In the genomic region with DNA sequence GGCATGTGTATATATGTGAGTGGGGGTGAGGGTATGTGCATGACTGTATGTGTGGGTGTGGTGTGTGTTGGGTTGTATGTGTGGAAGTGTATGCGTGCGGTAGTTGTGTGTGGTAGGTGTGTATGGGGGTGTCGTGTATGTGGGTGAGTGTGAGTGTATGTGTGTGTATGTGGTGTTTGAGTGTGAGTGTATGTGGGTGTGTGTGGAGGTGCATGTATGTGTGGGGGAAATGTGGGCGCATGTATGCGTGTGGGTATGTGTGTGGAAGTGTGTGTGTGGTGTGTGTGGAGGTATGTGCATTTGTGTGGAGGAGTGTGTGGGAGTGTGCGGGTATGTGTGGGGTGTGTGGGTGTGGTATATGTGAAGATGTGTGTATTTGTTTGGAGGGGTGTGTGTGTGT, we compare ENCODE assay signal across 1 cellular context.
TF ChIP-seq lines count a peak whose summit lies in the region.

No MANE protein-coding gene starts in this region.

TF ChIP-seq in IMR-90, 13 proteins besides CTCF, POLR2A, EP300 and RAD21:
- TF ChIP-seq CHD1 (IDR thresholded peaks at IDR 0.05; ENCODE audit: low read depth, low read length) (no peak), MXI1 (IDR thresholded peaks at IDR 0.05; ENCODE audit: borderline replicate concordance, low read depth, low read length) (no peak), MAFK (IDR thresholded peaks at IDR 0.05; ENCODE audit: low read depth, low read length) (no peak), NFE2L2 (IDR thresholded peaks at IDR 0.05; ENCODE audit: low read depth, low read length) (no peak), RCOR1 (IDR thresholded peaks at IDR 0.05; ENCODE audit: insufficient replicate concordance, low read length) (no peak), MAZ (IDR thresholded peaks at IDR 0.05; ENCODE audit: borderline replicate concordance, low read depth, low read length) (no peak), FOS (IDR thresholded peaks at IDR 0.05; ENCODE audit: low read depth, low read length) (no peak), RFX5 (IDR thresholded peaks at IDR 0.05; ENCODE audit: low read depth, low read length) (no peak), ELK1 (IDR thresholded peaks at IDR 0.05; ENCODE audit: borderline replicate concordance, low read depth, low read length) (no peak), USF2 (IDR thresholded peaks at IDR 0.05; ENCODE audit: low read depth, low read length) (no peak)
